In genomic region chr19:9818175-9818733, GRCh38 we compare ENCODE assay signal across 8 cellular contexts. TPM values are rescaled to one million over a fixed set of nuclear protein-coding genes. Genes with fewer than 3 reads are reported as not detected.
DNase-seq lines count a peak whose midpoint lies in the region; ATAC-seq and TF ChIP-seq lines count a peak whose summit lies in the region.

No MANE protein-coding gene starts in this region.

- TF ChIP-seq CTCF in left lung (IDR thresholded peaks at IDR 0.05) (no peak), tibial artery (IDR thresholded peaks at IDR 0.05) (no peak)

- no peak overlapping the region for H3K27ac Mint-ChIP-seq in activated T-cell treated with anti-CD3 and anti-CD28 coated beads, Interleukin-2, amount 50 U/mL, for 72 hours

- H3K4me3 ChIP-seq in left lung = peak overlapping the region; percentile 94 to 95
- H3K4me3 ChIP-seq in tibial artery = peak overlapping the region; percentile 88 to 99

- no peaks in the 10 kb centered on the region for H3K27me3 Mint-ChIP-seq in activated T-cell treated with anti-CD3 and anti-CD28 coated beads, Interleukin-2, amount 50 U/mL, for 72 hours (ENCODE audit: low read depth)

- H3K27ac ChIP-seq in angular gyrus (ENCODE audit: low read depth, low read length) (peak overlapping the region; percentile 95), left lung (peak overlapping the region; percentile 91 to 98), tibial artery (peak overlapping the region; percentile 92 to 96)

- DNase-seq in activated T-cell treated with anti-CD3 and anti-CD28 coated beads, Interleukin-2, amount 50 U/mL, for 72 hours = no peak
- no peak for DNase-seq in activated T-cell treated with anti-CD3 and anti-CD28 coated beads, Interleukin-2, amount 50 U/mL, for 1 hour
- DNase-seq in left lung (no peak), tibial artery (no peak), NCI-H510A treated with DMSO at 0.1 percent for 48 hours (lab: John Stamatoyannopoulos, UW) (no peak), CD1c-positive myeloid dendritic cell (ENCODE audit: extremely low spot score) (no peak)
- DNase-seq in stimulated activated CD4-positive, alpha-beta T cell treated with anti-CD3 and anti-CD28 coated beads, Interleukin-4, amount 100 ng/mL, for 24 hours = no peak

- intact Hi-C loops in left lung (cut with DNase I) = no loop called here
- intact Hi-C loops in tibial artery (cut with DNase I; ENCODE audit: low total_unique reads) = no loop called here

- peak overlapping the region; percentile 91 to 93 for H3K4me3 Mint-ChIP-seq in activated T-cell treated with anti-CD3 and anti-CD28 coated beads, Interleukin-2, amount 50 U/mL, for 72 hours

- H3K4me1 Mint-ChIP-seq in activated T-cell treated with anti-CD3 and anti-CD28 coated beads, Interleukin-2, amount 50 U/mL, for 72 hours (ENCODE audit: low read depth) = peaks cover 27% of the 10 kb centered on the region

- H3K36me3 ChIP-seq in left lung (peaks cover 0 to 20% of the 10 kb centered on the region in 2 donors), tibial artery (peaks cover 3 to 22% (median 12%) of the 10 kb centered on the region in 3 donors)

- peaks cover 9 to 14% of the 10 kb centered on the region in 2 donors for H3K36me3 Mint-ChIP-seq in activated T-cell treated with anti-CD3 and anti-CD28 coated beads, Interleukin-2, amount 50 U/mL, for 72 hours (ENCODE audit: insufficient read depth in 2 of 2)

- H3K9me3 ChIP-seq in left lung (peaks cover 0 to 7% of the 10 kb centered on the region in 2 donors), tibial artery (no peaks in the 10 kb centered on the region)

- peaks cover 8 to 24% of the 10 kb centered on the region in 2 donors for H3K4me1 ChIP-seq in left lung
- peaks cover 0 to 28% (median 20%) of the 10 kb centered on the region in 4 donors for H3K4me1 ChIP-seq in tibial artery

- no peak for ATAC-seq in activated T-cell treated with anti-CD3 and anti-CD28 coated beads, Interleukin-2, amount 50 U/mL, for 72 hours (replicated peaks in 1 of 2)
- no peak for ATAC-seq in left lung

- peaks cover 0 to 3% of the 10 kb centered on the region in 2 donors for H3K9me3 Mint-ChIP-seq in activated T-cell treated with anti-CD3 and anti-CD28 coated beads, Interleukin-2, amount 50 U/mL, for 72 hours

- H3K27me3 ChIP-seq in left lung = no peaks in the 10 kb centered on the region
- H3K27me3 ChIP-seq in tibial artery = no peaks in the 10 kb centered on the region

RNA-seq across cellular contexts. Expression of gene FBXL12, which starts 0.6 kb away (rescaled TPM):
- total RNA-seq in activated T-cell treated with anti-CD3 and anti-CD28 coated beads, Interleukin-2, amount 50 U/mL, for 72 hours = 10 to 100 TPM; 34.1 to 36.9 TPM
- total RNA-seq in left lung = 10 to 100 TPM; 22.3 to 23.5 TPM

RNA-seq across cellular contexts. Expression of gene UBL5, which starts 9.5 kb away (rescaled TPM):
- total RNA-seq in activated T-cell treated with anti-CD3 and anti-CD28 coated beads, Interleukin-2, amount 50 U/mL, for 72 hours = 100 to 1,000 TPM; 167 to 171 TPM
- total RNA-seq in left lung = 100 to 1,000 TPM; 260 to 301 TPM

RNA-seq across cellular contexts. Expression of gene PIN1, which starts 16.9 kb away (rescaled TPM):
- 10 to 100 TPM; 71.4 to 78.0 TPM for total RNA-seq in activated T-cell treated with anti-CD3 and anti-CD28 coated beads, Interleukin-2, amount 50 U/mL, for 72 hours
- 10 to 100 TPM; 57.5 to 67.2 TPM for total RNA-seq in left lung

RNA-seq across cellular contexts. Expression of gene ZNF846, which starts 49.7 kb away (rescaled TPM):
- 10 to 100 TPM in 1 of 2 donors, 1 to 10 TPM in 1; 7.7 to 10.5 TPM for total RNA-seq in activated T-cell treated with anti-CD3 and anti-CD28 coated beads, Interleukin-2, amount 50 U/mL, for 72 hours
- total RNA-seq in left lung = 10 to 100 TPM; 13.2 to 13.3 TPM
